ENCODE assay signal across 2 cellular contexts in the genomic region with DNA sequence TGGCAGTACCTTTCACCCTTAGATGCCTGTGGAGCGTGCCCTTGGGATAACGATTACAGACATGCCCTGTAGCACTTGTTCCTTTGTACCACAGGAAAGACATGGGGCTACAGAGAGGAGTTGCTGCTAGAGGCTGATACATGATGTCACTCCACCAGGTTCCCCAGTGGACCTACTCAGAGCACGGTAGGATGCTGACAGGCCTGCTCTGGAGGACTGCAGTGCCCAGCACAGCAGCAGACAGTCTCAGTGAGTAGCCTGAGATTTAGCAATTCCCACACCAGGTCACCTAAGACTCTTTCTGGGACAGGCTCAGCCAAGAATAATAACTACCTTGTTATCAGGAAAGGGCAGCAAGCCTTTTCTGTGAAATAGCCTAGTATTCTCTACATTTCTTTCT.
TF ChIP-seq lines count a peak whose summit lies in the region.

No MANE protein-coding gene starts in this region.

TF ChIP-seq in HepG2, 621 proteins besides CTCF, POLR2A, EP300 and RAD21 (continued from another document):
- TF ChIP-seq FOXK1 (CRISPR knock-in tag; IDR thresholded peaks at IDR 0.05; ENCODE audit: borderline replicate concordance, low read depth) (no peak), RNF219 (CRISPR knock-in tag; IDR thresholded peaks at IDR 0.05) (no peak), ZNF296 (CRISPR knock-in tag; conservative IDR thresholded peaks at IDR 0.05) (no peak), SIX1 (CRISPR knock-in tag; IDR thresholded peaks at IDR 0.05; ENCODE audit: borderline replicate concordance) (no peak), KAT7 (CRISPR knock-in tag; IDR thresholded peaks at IDR 0.05; ENCODE audit: borderline replicate concordance) (no peak), BORCS8-MEF2B (CRISPR knock-in tag; IDR thresholded peaks at IDR 0.05) (no peak), ZNF292 (CRISPR knock-in tag; IDR thresholded peaks at IDR 0.05; ENCODE audit: borderline replicate concordance, low read depth) (no peak), ETV5 (CRISPR knock-in tag; IDR thresholded peaks at IDR 0.05; ENCODE audit: borderline replicate concordance) (no peak), HNRNPLL (IDR thresholded peaks at IDR 0.05; ENCODE audit: low read depth, low read length, poor library complexity, severe bottlenecking) (no peak)
- TF ChIP-seq, protein P1, sequence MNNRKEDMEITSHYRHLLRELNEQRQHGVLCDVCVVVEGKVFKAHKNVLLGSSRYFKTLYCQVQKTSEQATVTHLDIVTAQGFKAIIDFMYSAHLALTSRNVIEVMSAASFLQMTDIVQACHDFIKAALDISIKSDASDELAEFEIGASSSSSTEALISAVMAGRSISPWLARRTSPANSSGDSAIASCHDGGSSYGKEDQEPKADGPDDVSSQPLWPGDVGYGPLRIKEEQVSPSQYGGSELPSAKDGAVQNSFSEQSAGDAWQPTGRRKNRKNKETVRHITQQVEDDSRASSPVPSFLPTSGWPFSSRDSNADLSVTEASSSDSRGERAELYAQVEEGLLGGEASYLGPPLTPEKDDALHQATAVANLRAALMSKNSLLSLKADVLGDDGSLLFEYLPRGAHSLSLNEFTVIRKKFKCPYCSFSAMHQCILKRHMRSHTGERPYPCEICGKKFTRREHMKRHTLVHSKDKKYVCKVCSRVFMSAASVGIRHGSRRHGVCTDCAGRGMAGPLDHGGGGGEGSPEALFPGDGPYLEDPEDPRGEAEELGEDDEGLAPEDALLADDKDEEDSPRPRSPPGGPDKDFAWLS (CRISPR knock-in tag; IDR thresholded peaks at IDR 0.05; ENCODE audit: borderline replicate concordance) = no peak

TF ChIP-seq in WTC11, 78 proteins besides CTCF, POLR2A, EP300 and RAD21 (continued from another document):
- TF ChIP-seq HMGA2 (CRISPR knock-in tag; IDR thresholded peaks at IDR 0.05) (no peak), ZNF138 (CRISPR knock-in tag; conservative IDR thresholded peaks at IDR 0.05) (no peak), FOXP1 (CRISPR knock-in tag; IDR thresholded peaks at IDR 0.05; ENCODE audit: borderline replicate concordance) (no peak), EMX1 (CRISPR knock-in tag; IDR thresholded peaks at IDR 0.05) (no peak), NFYB (CRISPR knock-in tag; conservative IDR thresholded peaks at IDR 0.05; ENCODE audit: low read depth) (no peak), ZNF232 (CRISPR knock-in tag; IDR thresholded peaks at IDR 0.05) (no peak), PREB (CRISPR knock-in tag; IDR thresholded peaks at IDR 0.05; ENCODE audit: borderline replicate concordance) (no peak), MYBL2 (CRISPR knock-in tag; IDR thresholded peaks at IDR 0.05) (no peak), CDX4 (CRISPR knock-in tag; IDR thresholded peaks at IDR 0.05; ENCODE audit: borderline replicate concordance) (no peak), TEAD4 (CRISPR knock-in tag; IDR thresholded peaks at IDR 0.05) (no peak), ZNF121 (CRISPR knock-in tag; IDR thresholded peaks at IDR 0.05) (no peak)
- TF ChIP-seq, protein P2, sequence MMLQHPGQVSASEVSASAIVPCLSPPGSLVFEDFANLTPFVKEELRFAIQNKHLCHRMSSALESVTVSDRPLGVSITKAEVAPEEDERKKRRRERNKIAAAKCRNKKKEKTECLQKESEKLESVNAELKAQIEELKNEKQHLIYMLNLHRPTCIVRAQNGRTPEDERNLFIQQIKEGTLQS (CRISPR knock-in tag; conservative IDR thresholded peaks at IDR 0.05) = no peak
- TF ChIP-seq, protein P3, sequence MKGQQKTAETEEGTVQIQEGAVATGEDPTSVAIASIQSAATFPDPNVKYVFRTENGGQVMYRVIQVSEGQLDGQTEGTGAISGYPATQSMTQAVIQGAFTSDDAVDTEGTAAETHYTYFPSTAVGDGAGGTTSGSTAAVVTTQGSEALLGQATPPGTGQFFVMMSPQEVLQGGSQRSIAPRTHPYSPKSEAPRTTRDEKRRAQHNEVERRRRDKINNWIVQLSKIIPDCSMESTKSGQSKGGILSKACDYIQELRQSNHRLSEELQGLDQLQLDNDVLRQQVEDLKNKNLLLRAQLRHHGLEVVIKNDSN (CRISPR knock-in tag; IDR thresholded peaks at IDR 0.05) = no peak
